1 cellular context compared by ENCODE assay signal in the genomic region with DNA sequence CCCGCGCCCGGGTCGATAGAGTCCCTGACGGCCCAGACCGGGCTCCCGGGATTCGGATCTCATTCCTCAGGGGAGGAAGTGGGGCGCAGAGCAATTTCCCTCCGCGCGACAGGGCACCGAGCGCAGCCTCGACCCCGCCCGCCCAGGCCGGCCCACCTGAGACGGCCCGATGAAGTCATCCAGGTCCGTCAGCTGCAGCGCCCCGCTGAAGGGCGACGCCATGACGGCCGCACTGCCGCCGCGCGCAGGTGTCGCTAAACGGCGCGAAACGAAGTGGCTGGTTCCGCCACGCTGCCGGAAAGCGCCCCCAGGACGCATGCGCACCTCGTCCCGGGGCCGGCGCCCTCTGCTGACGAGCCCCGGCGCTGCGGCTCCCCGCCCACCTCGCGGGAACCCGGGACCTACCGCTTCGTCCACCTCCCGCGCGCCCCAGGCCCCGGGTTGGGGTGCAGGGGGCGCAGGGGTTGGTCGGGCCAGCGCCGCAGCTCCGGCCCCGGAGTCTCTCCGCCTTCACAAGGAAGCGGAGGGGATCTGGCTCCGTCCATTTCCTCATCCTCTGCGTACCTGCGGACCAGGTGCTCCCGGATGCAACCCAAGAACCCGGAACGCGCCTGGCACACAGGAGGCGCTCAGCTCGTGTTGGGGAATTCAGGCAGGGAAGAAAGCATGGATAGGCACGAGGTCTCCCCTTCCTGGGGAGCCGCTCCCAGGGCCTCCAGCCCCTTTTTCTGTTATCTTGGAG.
A peak's percentile ranks its signal among the peaks of the same experiment; 100 is the strongest.
TF ChIP-seq lines count a peak whose summit lies in the region.

TSS of gene CIAO3 (minus strand) at position 234 of the 742 bp plus-strand sequence. CDS start at position 222, 12 bp downstream.

TF ChIP-seq in WTC11, 78 proteins besides CTCF, POLR2A, EP300 and RAD21 (continued from another document):
- TF ChIP-seq MLX (CRISPR knock-in tag; IDR thresholded peaks at IDR 0.05) (no peak), NFE2L1 (CRISPR knock-in tag; IDR thresholded peaks at IDR 0.05) (peak; percentile 70; the same call in 1 of the 2 replicates)
TF ChIP-seq in WTC11: peak in this region for 28.
